ENCODE assay signal across 27 cellular contexts in genomic region chr6:5068153-5068751, GRCh38. TPM values are rescaled to one million over a fixed set of nuclear protein-coding genes. Genes with fewer than 3 reads are reported as not detected.
"Had no signal": no experiment of that assay in that cellular context is flagged by ENCODE, and none has a peak within 500 bp of the region (broad histone marks: within the 10 kb centered on the region; RNA-seq: fewer than 3 reads in every experiment).

No MANE protein-coding gene starts in this region.

- H3K4me3 Mint-ChIP-seq: activated B cell treated with CpG ODN at 0.5 μM for 24 hours; activated CD8-positive, alpha-beta T cell treated with anti-CD3 and anti-CD28 coated beads, Interleukin-2, amount 10 ng/mL, durations not matched to agents 7 days and 5 days; activated naive CD8-positive, alpha-beta T cell; activated T-cell treated with anti-CD3 and anti-CD28 coated beads, Interleukin-2, amount 50 U/mL, for 72 hours; central memory CD8-positive, alpha-beta T cell; dendritic cell treated with granulocyte-macrophage colony-stimulating factor and Interleukin-4, amounts not matched to agents 40 ng/mL and 50 ng/mL, for 4 days; endodermal cell; naive B cell; stimulated activated naive B cell treated with anti-CD40 and anti-IgM and Interleukin-4, amounts not matched to agents 10 μg/mL and 1 μg/mL and 100 μg/mL, for 72 hours; T-helper 17 cell had no signal

- H3K27me3 Mint-ChIP-seq: activated B cell treated with CpG ODN at 0.5 μM for 24 hours; activated naive CD8-positive, alpha-beta T cell; dendritic cell treated with granulocyte-macrophage colony-stimulating factor and Interleukin-4, amounts not matched to agents 40 ng/mL and 50 ng/mL, for 4 days; naive B cell; stimulated activated naive B cell treated with anti-CD40 and anti-IgM and Interleukin-4, amounts not matched to agents 10 μg/mL and 1 μg/mL and 100 μg/mL, for 72 hours; T-helper 17 cell had no signal

- H3K27ac Mint-ChIP-seq: activated B cell treated with CpG ODN at 0.5 μM for 24 hours; activated CD8-positive, alpha-beta T cell treated with anti-CD3 and anti-CD28 coated beads, Interleukin-2, amount 10 ng/mL, durations not matched to agents 7 days and 5 days; activated naive CD8-positive, alpha-beta T cell; activated T-cell treated with anti-CD3 and anti-CD28 coated beads, Interleukin-2, amount 50 U/mL, for 72 hours; dendritic cell treated with granulocyte-macrophage colony-stimulating factor and Interleukin-4, amounts not matched to agents 40 ng/mL and 50 ng/mL, for 4 days; endodermal cell; naive B cell; stimulated activated naive B cell treated with anti-CD40 and anti-IgM and Interleukin-4, amounts not matched to agents 10 μg/mL and 1 μg/mL and 100 μg/mL, for 72 hours; T-helper 17 cell had no signal

- DNase-seq: activated B cell treated with CpG ODN at 0.5 μM for 24 hours; activated CD4-positive, alpha-beta T cell treated with anti-CD3 and anti-CD28 coated beads, Interleukin-2, amount 50 U/mL, for 1 hour; activated CD8-positive, alpha-beta T cell treated with anti-CD3 and anti-CD28 coated beads, Interleukin-2, amount 10 ng/mL, durations not matched to agents 7 days and 5 days; activated effector memory CD4-positive, alpha-beta T cell treated with Interleukin-2 at 50 U/mL for 16 hours; activated naive CD4-positive, alpha-beta T cell treated with Interleukin-2 at 50 U/mL for 16 hours; activated T-cell treated with anti-CD3 and anti-CD28 coated beads for 4 hours; activated T-cell treated with anti-CD3 and anti-CD28 coated beads, Interleukin-2, amount 50 U/mL, for 72 hours; anterior cingulate cortex; endodermal cell; foreskin fibroblast; heart left ventricle; left lung; naive B cell; pancreas; psoas muscle; stimulated activated CD4-positive, alpha-beta T cell treated with anti-CD3 and anti-CD28 coated beads, Interleukin-15, amount 100 ng/mL, for 24 hours; stimulated activated CD4-positive, alpha-beta T cell treated with anti-CD3 and anti-CD28 coated beads, Interleukin-2, amount 100 ng/mL, for 24 hours; stimulated activated naive B cell treated with anti-CD40 and anti-IgM and Interleukin-4, amounts not matched to agents 10 μg/mL and 1 μg/mL and 100 μg/mL, for 72 hours; stomach; T-helper 17 cell; T1000; tibial artery had no signal

- H3K9me3 Mint-ChIP-seq: central memory CD8-positive, alpha-beta T cell; endodermal cell had no signal

- ATAC-seq: activated CD8-positive, alpha-beta T cell treated with anti-CD3 and anti-CD28 coated beads, Interleukin-2, amount 10 ng/mL, durations not matched to agents 7 days and 5 days; activated T-cell treated with anti-CD3 and anti-CD28 coated beads, Interleukin-2, amount 50 U/mL, for 72 hours; esophagus mucosa; heart left ventricle; left lung; pancreas; psoas muscle; stimulated activated naive B cell treated with anti-CD40 and anti-IgM and Interleukin-4, amounts not matched to agents 10 μg/mL and 1 μg/mL and 100 μg/mL, for 72 hours; T-helper 17 cell had no signal

- H3K4me1 Mint-ChIP-seq: activated B cell treated with CpG ODN at 0.5 μM for 24 hours; central memory CD8-positive, alpha-beta T cell; endodermal cell; naive B cell; T-helper 17 cell had no signal

RNA-seq across cellular contexts. Expression of gene PPP1R3G, which starts 16.9 kb away (rescaled TPM):
- total RNA-seq: endodermal cell, T-helper 17 cell had no signal
- polyA plus RNA-seq: neural cell had no signal
